ENCODE assay signal across 25 cellular contexts in genomic region chr9:16410601-16411285, GRCh38.
DNase-seq lines count a peak whose midpoint lies in the region; ATAC-seq, FAIRE-seq and TF ChIP-seq lines count a peak whose summit lies in the region.
"Had no signal": no experiment of that assay in that cellular context is flagged by ENCODE, and none has a peak within 500 bp of the region (broad histone marks: within the 10 kb centered on the region; RNA-seq: fewer than 3 reads in every experiment).

No MANE protein-coding gene starts in this region.

- H2AK5ac ChIP-seq in neuronal stem cell (ENCODE audit: low read depth, low read length), result no peak overlapping the region

- peak; percentile 35 for FAIRE-seq in RCC 7860 (lab: Jason Lieb, UNC)
- FAIRE-seq: endothelial cell of umbilical vein, frontal cortex had no signal

- no peak overlapping the region for H3K14ac ChIP-seq in neuronal stem cell (ENCODE audit: low read length)

- no peak for TF ChIP-seq POLR2A in transverse colon (IDR thresholded peaks at IDR 0.05)

- no peak for ATAC-seq in HG02623 (IDR thresholded peaks at IDR 0.05; ENCODE audit: unreplicated experiment)
- ATAC-seq in GM19324 (IDR thresholded peaks at IDR 0.05; ENCODE audit: low FRiP score, unreplicated experiment), result no peak
- ATAC-seq: activated naive CD8-positive, alpha-beta T cell treated with anti-CD3 and anti-CD28 coated beads, Interleukin-2, amount 50 U/mL, for 24 hours; CD8-positive, alpha-beta T cell; natural killer cell treated with Interleukin-12 subunit alpha and Interleukin-12 subunit beta and Interleukin-15 and Interleukin-18, amount 100 ng/mL, for 72 hours; stimulated activated naive B cell treated with anti-CD40 and anti-IgM and Interleukin-4, amounts not matched to agents 10 μg/mL and 1 μg/mL and 100 μg/mL, for 72 hours; T-cell had no signal

- no peaks in the 10 kb centered on the region for H3K79me2 ChIP-seq in GM23248 (ENCODE audit: insufficient read depth)
- H3K79me2 ChIP-seq: parathyroid adenoma had no signal

- no peak overlapping the region for H3K23ac ChIP-seq in neuronal stem cell (ENCODE audit: low read depth, low read length, poor library complexity)

- H3K9me3 Mint-ChIP-seq in chondrocyte (ENCODE audit: low read depth), result no peaks in the 10 kb centered on the region
- H3K9me3 Mint-ChIP-seq: activated CD4-positive, alpha-beta T cell treated with anti-CD3 and anti-CD28 coated beads, Interleukin-2, amount 10 ng/mL, durations not matched to agents 24 days and 14 days; activated naive CD8-positive, alpha-beta T cell treated with anti-CD3 and anti-CD28 coated beads, Interleukin-2, amount 50 U/mL, for 24 hours; CD8-positive, alpha-beta T cell; natural killer cell treated with Interleukin-12 subunit alpha and Interleukin-12 subunit beta and Interleukin-15 and Interleukin-18, amount 100 ng/mL, for 72 hours had no signal

- H3K27me3 ChIP-seq in GM23248 (replicated peaks; ENCODE audit: insufficient read depth) (no peaks in the 10 kb centered on the region), neuronal stem cell (ENCODE audit: control insufficient read depth in 3 of 3, insufficient read depth in 3 of 3, low read depth in 1 of 3, low read length in 3 of 3) (no peaks in the 10 kb centered on the region), transverse colon (no peaks in the 10 kb centered on the region)
- H3K27me3 ChIP-seq: tibial artery had no signal

- WGBS in GM23248 (ENCODE audit: low coverage in 1 of 2, low lambda C conversion rate in 2 of 2, missing lambda C conversion rate in 2 of 2), 2 experiments, result 52 to 55% methylated on average over 7 of the region's 7 CpGs
- WGBS in neuronal stem cell (ENCODE audit: extremely low coverage in 2 of 2, insufficient read length in 2 of 2, insufficient replicate concordance in 1 of 2), 2 donors, result no CpG with 5 or more reads among the region's 7 CpGs
- 64% methylated on average over 4 to 7 of the region's 7 CpGs for WGBS in transverse colon (ENCODE audit: low coverage in 1 of 2), 2 donors

- no peak overlapping the region for H3K4me3 ChIP-seq in GM23248
- no peak overlapping the region for H3K4me3 ChIP-seq in neuronal stem cell (ENCODE audit: low read length in 2 of 2)
- H3K4me3 ChIP-seq in transverse colon, result no peak overlapping the region
- H3K4me3 ChIP-seq: cardiac muscle cell, tibial artery had no signal

- TF ChIP-seq EP300 in transverse colon (IDR thresholded peaks at IDR 0.05; ENCODE audit: low read depth), result no peak

- in situ Hi-C loops in GM23248 (cut with MboI), result no loop called here
- in situ Hi-C loops in transverse colon (cut with MboI; ENCODE audit: low pct_ligation_motif_present in 1 of 4, low pct_unique_long_range_greater_than_20kb in 1 of 4, low sequenced_read_pairs in 3 of 4), result no loop called here

- H3K36me3 ChIP-seq in GM23248 (ENCODE audit: low read depth) (no peaks in the 10 kb centered on the region), neuronal stem cell (replicated peaks in 1 of 2; ENCODE audit: control insufficient read depth in 2 of 2, insufficient read depth in 2 of 2, low read length in 2 of 2) (no peaks in the 10 kb centered on the region), transverse colon (no peaks in the 10 kb centered on the region)
- H3K36me3 ChIP-seq: cardiac muscle cell, tibial artery had no signal

- H3K4ac ChIP-seq in neuronal stem cell (ENCODE audit: low read length), result no peak overlapping the region

- DNase-seq in GM23248, result peak; percentile 68
- DNase-seq in RCC 7860 (ENCODE audit: low spot score), result peak; percentile 54
- DNase-seq in chondrocyte (ENCODE audit: low spot score), result no peak
- no peak for DNase-seq in neuronal stem cell (ENCODE audit: low spot score)
- DNase-seq in activated T-cell treated with anti-CD3 and anti-CD28 coated beads, Interleukin-2, amount 50 U/mL, for 48 hours, result no peak
- no peak for DNase-seq in transverse colon
- DNase-seq: activated CD4-positive, alpha-beta T cell treated with anti-CD3 and anti-CD28 coated beads, Interleukin-2, amount 10 ng/mL, durations not matched to agents 24 days and 14 days; activated naive CD8-positive, alpha-beta T cell treated with anti-CD3 and anti-CD28 coated beads, Interleukin-2, amount 50 U/mL, for 24 hours; CD8-positive, alpha-beta T cell; DMS79 treated with DMSO at 0.1 percent for 48 hours; left cardiac atrium; midbrain; NCI-H2081 treated with DMSO at 0.1 percent for 48 hours; NCI-H524 treated with DMSO at 0.1 percent for 48 hours; SHP77 treated with DMSO at 0.1 percent for 48 hours; stimulated activated naive B cell treated with anti-CD40 and anti-IgM and Interleukin-4, amounts not matched to agents 10 μg/mL and 1 μg/mL and 100 μg/mL, for 72 hours; T-cell; tibial artery had no signal

- no peak overlapping the region for H3K4me3 Mint-ChIP-seq in chondrocyte (ENCODE audit: unreplicated experiment)
- H3K4me3 Mint-ChIP-seq: activated CD4-positive, alpha-beta T cell treated with anti-CD3 and anti-CD28 coated beads, Interleukin-2, amount 10 ng/mL, durations not matched to agents 24 days and 14 days; activated naive CD8-positive, alpha-beta T cell treated with anti-CD3 and anti-CD28 coated beads, Interleukin-2, amount 50 U/mL, for 24 hours; CD8-positive, alpha-beta T cell; natural killer cell treated with Interleukin-12 subunit alpha and Interleukin-12 subunit beta and Interleukin-15 and Interleukin-18, amount 100 ng/mL, for 72 hours; stimulated activated naive B cell treated with anti-CD40 and anti-IgM and Interleukin-4, amounts not matched to agents 10 μg/mL and 1 μg/mL and 100 μg/mL, for 72 hours; T-cell had no signal

- H4K8ac ChIP-seq in neuronal stem cell (ENCODE audit: low read depth, low read length), result no peak overlapping the region

- H4K91ac ChIP-seq in neuronal stem cell (ENCODE audit: low read depth, low read length, poor library complexity), result no peak overlapping the region

- H3K36me3 Mint-ChIP-seq in chondrocyte (ENCODE audit: low read depth), result no peaks in the 10 kb centered on the region
- H3K36me3 Mint-ChIP-seq: CD8-positive, alpha-beta T cell; natural killer cell treated with Interleukin-12 subunit alpha and Interleukin-12 subunit beta and Interleukin-15 and Interleukin-18, amount 100 ng/mL, for 72 hours; stimulated activated naive B cell treated with anti-CD40 and anti-IgM and Interleukin-4, amounts not matched to agents 10 μg/mL and 1 μg/mL and 100 μg/mL, for 72 hours; T-cell had no signal

- peak overlapping the region; percentile 57 for H3K18ac ChIP-seq in neuronal stem cell (ENCODE audit: low read length)

- no peaks in the 10 kb centered on the region for H3K79me1 ChIP-seq in neuronal stem cell (ENCODE audit: low read depth, low read length)

- H3K27ac ChIP-seq in GM23248 (no peak overlapping the region), neuronal stem cell (replicated peaks; ENCODE audit: low read length) (no peak overlapping the region), transverse colon (no peak overlapping the region)
- H3K27ac ChIP-seq: cardiac muscle cell, parathyroid adenoma, tibial artery had no signal

- no peak overlapping the region for H3K9ac ChIP-seq in GM23248
- H3K9ac ChIP-seq in neuronal stem cell (ENCODE audit: low read depth, low read length, poor library complexity), result no peak overlapping the region
- H3K9ac ChIP-seq: parathyroid adenoma had no signal

- H2BK12ac ChIP-seq in neuronal stem cell (ENCODE audit: low read length), result no peak overlapping the region

- H3K9me3 ChIP-seq in GM23248 (ENCODE audit: low read depth), result no peaks in the 10 kb centered on the region
- no peaks in the 10 kb centered on the region for H3K9me3 ChIP-seq in neuronal stem cell (replicated peaks in 1 of 2; ENCODE audit: control insufficient read depth in 2 of 2, insufficient read depth in 1 of 2, low read depth in 1 of 2, low read length in 2 of 2)
- no peaks in the 10 kb centered on the region for H3K9me3 ChIP-seq in transverse colon
- H3K9me3 ChIP-seq: tibial artery had no signal

- H2BK15ac ChIP-seq in neuronal stem cell (ENCODE audit: low read length), result no peak overlapping the region

- TF ChIP-seq CTCF in chondrocyte (IDR thresholded peaks at IDR 0.05) (no peak), transverse colon (IDR thresholded peaks at IDR 0.05) (no peak)

- H3K4me1 ChIP-seq in GM23248 (ENCODE audit: insufficient read depth) (peaks cover 32% of the 10 kb centered on the region), neuronal stem cell (ENCODE audit: control insufficient read depth in 2 of 2, insufficient read depth in 1 of 2, low read depth in 1 of 2, low read length in 2 of 2) (peaks cover 0 to 3% of the 10 kb centered on the region in 2 donors), transverse colon (peaks cover 3 to 20% (median 5%) of the 10 kb centered on the region in 4 donors)
- H3K4me1 ChIP-seq: parathyroid adenoma, tibial artery had no signal

- peaks cover 5% of the 10 kb centered on the region for H3K4me1 Mint-ChIP-seq in chondrocyte (ENCODE audit: low read depth)
- H3K4me1 Mint-ChIP-seq: activated CD4-positive, alpha-beta T cell treated with anti-CD3 and anti-CD28 coated beads, Interleukin-2, amount 10 ng/mL, durations not matched to agents 24 days and 14 days; activated naive CD8-positive, alpha-beta T cell treated with anti-CD3 and anti-CD28 coated beads, Interleukin-2, amount 50 U/mL, for 24 hours; stimulated activated naive B cell treated with anti-CD40 and anti-IgM and Interleukin-4, amounts not matched to agents 10 μg/mL and 1 μg/mL and 100 μg/mL, for 72 hours; T-cell had no signal

- H2AFZ ChIP-seq in GM23248 (no peak overlapping the region), neuronal stem cell (ENCODE audit: low read length) (no peak overlapping the region)
- H2AFZ ChIP-seq: parathyroid adenoma had no signal

- peak overlapping the region; percentile 15 for H3K27ac Mint-ChIP-seq in chondrocyte (ENCODE audit: unreplicated experiment)
- H3K27ac Mint-ChIP-seq: activated CD4-positive, alpha-beta T cell treated with anti-CD3 and anti-CD28 coated beads, Interleukin-2, amount 10 ng/mL, durations not matched to agents 24 days and 14 days; activated naive CD8-positive, alpha-beta T cell treated with anti-CD3 and anti-CD28 coated beads, Interleukin-2, amount 50 U/mL, for 24 hours; CD8-positive, alpha-beta T cell; natural killer cell treated with Interleukin-12 subunit alpha and Interleukin-12 subunit beta and Interleukin-15 and Interleukin-18, amount 100 ng/mL, for 72 hours; stimulated activated naive B cell treated with anti-CD40 and anti-IgM and Interleukin-4, amounts not matched to agents 10 μg/mL and 1 μg/mL and 100 μg/mL, for 72 hours; T-cell had no signal

- intact Hi-C loops in transverse colon (cut with DNase I; ENCODE audit: low total_unique reads), result no loop called here

- H3F3A ChIP-seq in GM23248 (ENCODE audit: insufficient read depth), result peaks cover 21% of the 10 kb centered on the region

- no peak overlapping the region for H2BK5ac ChIP-seq in neuronal stem cell (ENCODE audit: low read length)

- no peak overlapping the region for H2BK120ac ChIP-seq in neuronal stem cell (ENCODE audit: low read depth, low read length)

- H3K4me2 ChIP-seq in GM23248 (ENCODE audit: unreplicated experiment), result no peak overlapping the region
- H3K4me2 ChIP-seq in neuronal stem cell (ENCODE audit: insufficient read depth, low read length, poor library complexity, severe bottlenecking), result no peak overlapping the region

- H4K20me1 ChIP-seq in GM23248 (ENCODE audit: insufficient read depth), result no peaks in the 10 kb centered on the region

- H3K9me2 ChIP-seq in GM23248 (ENCODE audit: insufficient read depth), result no peaks in the 10 kb centered on the region

- H3K27me3 Mint-ChIP-seq in chondrocyte (ENCODE audit: low read depth), result no peaks in the 10 kb centered on the region
- H3K27me3 Mint-ChIP-seq: activated CD4-positive, alpha-beta T cell treated with anti-CD3 and anti-CD28 coated beads, Interleukin-2, amount 10 ng/mL, durations not matched to agents 24 days and 14 days; activated naive CD8-positive, alpha-beta T cell treated with anti-CD3 and anti-CD28 coated beads, Interleukin-2, amount 50 U/mL, for 24 hours; natural killer cell treated with Interleukin-12 subunit alpha and Interleukin-12 subunit beta and Interleukin-15 and Interleukin-18, amount 100 ng/mL, for 72 hours; stimulated activated naive B cell treated with anti-CD40 and anti-IgM and Interleukin-4, amounts not matched to agents 10 μg/mL and 1 μg/mL and 100 μg/mL, for 72 hours; T-cell had no signal

Comparison
In these comparisons a context has a peak if more than half of its experiments do, and no peak if none do; other contexts are left out.
1. DNase-seq: peak in GM23248 (single experiment) and RCC 7860 (single experiment); none in chondrocyte (single experiment), neuronal stem cell (single experiment), activated T-cell treated with anti-CD3 and anti-CD28 coated beads, Interleukin-2, amount 50 U/mL, for 48 hours (0 of 2) and transverse colon (single experiment).